Comparison of ENCODE assay signal across 8 cellular contexts in genomic region chr16:4936181-4936990, GRCh38. TPM values are rescaled to one million over a fixed set of nuclear protein-coding genes. Genes with fewer than 3 reads are reported as not detected.
DNase-seq lines count a peak whose midpoint lies in the region; ATAC-seq and TF ChIP-seq lines count a peak whose summit lies in the region.

No MANE protein-coding gene starts in this region.

- H3K4me3 Mint-ChIP-seq in activated naive CD4-positive, alpha-beta T cell treated with anti-CD3 and anti-CD28 coated beads for 36 hours: peak overlapping the region; percentile 46
- H3K4me3 Mint-ChIP-seq in T-cell: peak overlapping the region; percentile 43 to 64 (median 52)
- H3K4me3 Mint-ChIP-seq in progenitor cell of endocrine pancreas (ENCODE audit: low read depth): peak overlapping the region; percentile 88

- CTCF ChIA-PET in activated naive CD4-positive, alpha-beta T cell treated with anti-CD3 and anti-CD28 coated beads for 36 hours (lab: Charles Lee): no interaction called here
- CTCF ChIA-PET in T-cell (lab: Charles Lee): no interaction called here

- no peaks in the 10 kb centered on the region for H3K36me3 ChIP-seq in MG63

- H3K9me3 Mint-ChIP-seq in activated naive CD4-positive, alpha-beta T cell treated with anti-CD3 and anti-CD28 coated beads for 36 hours: no peaks in the 10 kb centered on the region
- H3K9me3 Mint-ChIP-seq in T-cell: no peaks in the 10 kb centered on the region
- no peaks in the 10 kb centered on the region for H3K9me3 Mint-ChIP-seq in progenitor cell of endocrine pancreas (ENCODE audit: low read depth)

- no peaks in the 10 kb centered on the region for H3K36me3 Mint-ChIP-seq in activated naive CD4-positive, alpha-beta T cell treated with anti-CD3 and anti-CD28 coated beads for 36 hours (ENCODE audit: low read depth)
- H3K36me3 Mint-ChIP-seq in T-cell (no peaks in the 10 kb centered on the region), progenitor cell of endocrine pancreas (ENCODE audit: insufficient read depth) (peaks cover 3% of the 10 kb centered on the region)

- H3K4me1 Mint-ChIP-seq in activated naive CD4-positive, alpha-beta T cell treated with anti-CD3 and anti-CD28 coated beads for 36 hours (ENCODE audit: low read depth): peaks cover 10% of the 10 kb centered on the region
- H3K4me1 Mint-ChIP-seq in T-cell (peaks cover 4 to 13% (median 4%) of the 10 kb centered on the region in 3 donors), progenitor cell of endocrine pancreas (ENCODE audit: low read depth) (peaks cover 17% of the 10 kb centered on the region)

- no peak for DNase-seq in activated naive CD4-positive, alpha-beta T cell treated with anti-CD3 and anti-CD28 coated beads for 36 hours
- no peak for DNase-seq in activated naive CD4-positive, alpha-beta T cell treated with Interleukin-2 at 50 U/mL for 16 hours
- DNase-seq in T-cell (no peak), foreskin fibroblast (peak in 1 of 2 donors; percentile 50), progenitor cell of endocrine pancreas (ENCODE audit: low spot score, unreplicated experiment) (peak; percentile 69), DMS114 treated with DMSO at 0.1 percent for 48 hours (lab: John Stamatoyannopoulos, UW; ENCODE audit: unreplicated experiment) (no peak), MG63 (no peak)

- POLR2A ChIA-PET in T-cell (lab: Charles Lee): no interaction called here

- H3K27me3 Mint-ChIP-seq in activated naive CD4-positive, alpha-beta T cell treated with anti-CD3 and anti-CD28 coated beads for 36 hours (ENCODE audit: low read depth): peaks cover 32% of the 10 kb centered on the region
- H3K27me3 Mint-ChIP-seq in T-cell (peaks cover 31 to 54% of the 10 kb centered on the region in 2 donors), progenitor cell of endocrine pancreas (no peaks in the 10 kb centered on the region)

- H3K4me3 ChIP-seq in foreskin fibroblast (ENCODE audit: low read depth in 1 of 2, low read length in 2 of 2): peak overlapping the region; percentile 44 to 84
- H3K4me3 ChIP-seq in MG63: no peak overlapping the region

- TF ChIP-seq CTCF in foreskin fibroblast (IDR thresholded peaks at IDR 0.05; ENCODE audit: low read depth, low read length) (peak; percentile 6), progenitor cell of endocrine pancreas (IDR thresholded peaks at IDR 0.05; ENCODE audit: unreplicated experiment) (peak; percentile 58)

- intact Hi-C loops in activated naive CD4-positive, alpha-beta T cell treated with anti-CD3 and anti-CD28 coated beads for 36 hours (cut with micrococcal nuclease): no loop called here

- no peak overlapping the region for H3K27ac Mint-ChIP-seq in activated naive CD4-positive, alpha-beta T cell treated with anti-CD3 and anti-CD28 coated beads for 36 hours
- no peak overlapping the region for H3K27ac Mint-ChIP-seq in T-cell
- peak overlapping the region; percentile 98 for H3K27ac Mint-ChIP-seq in progenitor cell of endocrine pancreas

- H3K27me3 ChIP-seq in MG63: no peaks in the 10 kb centered on the region

- ATAC-seq in T-cell (replicated peaks in 1 of 4) (peak in 2 of 4 experiments; percentile 9 to 34), HG03378 (IDR thresholded peaks at IDR 0.05; ENCODE audit: unreplicated experiment) (no peak)

- no peaks in the 10 kb centered on the region for H3K9me3 ChIP-seq in MG63

RNA-seq across cellular contexts. Expression of gene PPL, which starts 0.6 kb away (rescaled TPM):
- under 1 TPM in 1 of 2 experiments, not detected in 1; 0.07 TPM for total RNA-seq in activated naive CD4-positive, alpha-beta T cell treated with anti-CD3 and anti-CD28 coated beads for 36 hours
- total RNA-seq in T-cell (under 1 TPM in 3 of 5 donors, not detected in 2; 0.10 to 0.32 (median 0.12) TPM), progenitor cell of endocrine pancreas (62.7 and 64.1 TPM in 2 replicates)
- 0.07 and 0.36 TPM in 2 replicates for total RNA-seq in MG63 (2014; rRNA removed; shearing (Covaris generic); ENCODE audit: low replicate concordance)

RNA-seq across cellular contexts. Expression of gene SEC14L5, which starts 21.7 kb away (rescaled TPM):
- total RNA-seq in activated naive CD4-positive, alpha-beta T cell treated with anti-CD3 and anti-CD28 coated beads for 36 hours: not detected
- under 1 TPM in 1 of 5 donors, not detected in 4; 0.05 TPM for total RNA-seq in T-cell
- total RNA-seq in progenitor cell of endocrine pancreas: 1.8 and 2.1 TPM in 2 replicates
- total RNA-seq in MG63 (2014; rRNA removed; shearing (Covaris generic); ENCODE audit: low replicate concordance): not detected in 2 replicates

Comparison
In these comparisons a context has a peak if more than half of its experiments do, and no peak if none do; other contexts are left out.
1. RNA of gene PPL, which starts 0.6 kb away (total RNA-seq): 62.7 to 64.1 TPM in progenitor cell of endocrine pancreas; 0.07 to 0.36 TPM in MG63, 0.07 TPM in activated naive CD4-positive, alpha-beta T cell treated with anti-CD3 and anti-CD28 coated beads for 36 hours and 0.10 to 0.32 TPM in T-cell; every median in the first group is over 10 times any median in the second.
2. Peak in every context shown above with its lines, with median percentiles within 50 percentile points of each other: H3K4me3 Mint-ChIP-seq.